ENCODE assay signal across 12 cellular contexts in genomic region chrX:70445197-70445656, GRCh38. TPM values are rescaled to one million over a fixed set of nuclear protein-coding genes. Genes with fewer than 3 reads are reported as not detected.
DNase-seq lines count a peak whose midpoint lies in the region; ATAC-seq, FAIRE-seq and TF ChIP-seq lines count a peak whose summit lies in the region.
"Had no signal": no experiment of that assay in that cellular context is flagged by ENCODE, and none has a peak within 500 bp of the region (broad histone marks: within the 10 kb centered on the region; RNA-seq: fewer than 3 reads in every experiment).

No MANE protein-coding gene starts in this region.

- H3K79me2 ChIP-seq in endothelial cell of umbilical vein (ENCODE audit: control insufficient read depth, insufficient read depth, low read length) = no peaks in the 10 kb centered on the region

- no peaks in the 10 kb centered on the region for H3K4me1 ChIP-seq in HUES64 (ENCODE audit: insufficient read depth, low read length)
- no peaks in the 10 kb centered on the region for H3K4me1 ChIP-seq in endothelial cell of umbilical vein (ENCODE audit: control insufficient read depth, extremely low read depth, insufficient read depth, low read length)
- no peaks in the 10 kb centered on the region for H3K4me1 ChIP-seq in psoas muscle

- CTCF ChIA-PET in endothelial cell of umbilical vein (lab: Charles Lee) = no interaction called here

- POLR2A ChIA-PET in endothelial cell of umbilical vein (lab: Charles Lee) = no interaction called here

- H4K20me1 ChIP-seq in endothelial cell of umbilical vein (replicated peaks; ENCODE audit: control insufficient read depth, extremely low read depth, insufficient read depth, low read length) = no peaks in the 10 kb centered on the region

- no peak overlapping the region for H2AFZ ChIP-seq in endothelial cell of umbilical vein (ENCODE audit: low read depth, low read length)

- BruUV-seq in endothelial cell of umbilical vein (replicated peaks; lab: Mats Ljungman, UMichigan) = no TSS peak

- 40% methylated on average over 28 of the region's 28 CpGs for WGBS in HUES64
- WGBS in psoas muscle, 3 donors = 6 to 38% (median 13%) methylated on average over 13 to 28 of the region's 28 CpGs

- no peaks in the 10 kb centered on the region for H3K9me1 ChIP-seq in endothelial cell of umbilical vein (replicated peaks; ENCODE audit: control insufficient read depth, extremely low read depth, insufficient read depth, low read length)

- H3K4me3 ChIP-seq in HUES64 (ENCODE audit: low read length) = 0 out of 2 replicates have a peak overlapping the region, but pooled peaks have one; percentile 13
- H3K4me3 ChIP-seq in endothelial cell of umbilical vein (replicated peaks in 1 of 3; ENCODE audit: insufficient read depth in 1 of 3, low read depth in 1 of 3, low read length in 3 of 3) = no peak overlapping the region
- H3K4me3 ChIP-seq in psoas muscle = peak overlapping the region; percentile 47
- H3K4me3 ChIP-seq: body of pancreas had no signal

- ATAC-seq in psoas muscle (peak in 2 of 4 donors; percentile 9 to 33), HG02981 (IDR thresholded peaks at IDR 0.05; ENCODE audit: unreplicated experiment) (no peak)
- ATAC-seq: body of pancreas had no signal

- dilution Hi-C loops in endothelial cell of umbilical vein (cut with MboI; ENCODE audit: extremely low pct_ligation_motif_present, low sequenced_read_pairs) = no loop called here

- intact Hi-C loops in endothelial cell of umbilical vein (cut with micrococcal nuclease) (no loop called here), psoas muscle (cut with DNase I) (no loop called here)

- no peak overlapping the region for H3K4me2 ChIP-seq in endothelial cell of umbilical vein (ENCODE audit: insufficient read depth, low read length)

- H3K9me3 ChIP-seq in HUES64 (ENCODE audit: insufficient read depth, low read depth, low read length) = no peaks in the 10 kb centered on the region
- H3K9me3 ChIP-seq in endothelial cell of umbilical vein (replicated peaks; ENCODE audit: control insufficient read depth, insufficient read depth, low read length) = no peaks in the 10 kb centered on the region
- H3K9me3 ChIP-seq in psoas muscle = no peaks in the 10 kb centered on the region
- H3K9me3 ChIP-seq: body of pancreas had no signal

- TF ChIP-seq CTCF in endothelial cell of umbilical vein (IDR thresholded peaks at IDR 0.05; ENCODE audit: extremely low read depth in 1 of 2, insufficient read depth in 1 of 2, low read depth in 1 of 2, low read length in 2 of 2) = no peak
- no peak for TF ChIP-seq CTCF in psoas muscle (IDR thresholded peaks at IDR 0.05)

- no peak for TF ChIP-seq POLR2A in endothelial cell of umbilical vein (IDR thresholded peaks at IDR 0.05; ENCODE audit: low read depth, low read length)

- peaks cover 23% of the 10 kb centered on the region for H3K27me3 ChIP-seq in HUES64 (ENCODE audit: insufficient read depth, low read length)
- H3K27me3 ChIP-seq in endothelial cell of umbilical vein (ENCODE audit: control insufficient read depth in 2 of 2, insufficient read depth in 2 of 2, low read length in 2 of 2) = peaks cover 15 to 25% of the 10 kb centered on the region in 2 experiments
- peaks cover 0 to 44% (median 0%) of the 10 kb centered on the region in 3 donors for H3K27me3 ChIP-seq in psoas muscle (ENCODE audit: insufficient read depth in 3 of 3, low read length in 2 of 3)
- H3K27me3 ChIP-seq: body of pancreas had no signal

- no peak for FAIRE-seq in endothelial cell of umbilical vein (lab: Jason Lieb, UNC)

- DNase-seq in NCI-H146 (lab: John Stamatoyannopoulos, UW) = peak; percentile 5
- DNase-seq in NCI-H146 treated with DMSO at 0.1 percent for 48 hours (lab: John Stamatoyannopoulos, UW; ENCODE audit: unreplicated experiment) = no peak
- DNase-seq in endothelial cell of umbilical vein (ENCODE audit: low read depth, low spot score) = no peak
- DNase-seq in psoas muscle = no peak
- no peak for DNase-seq in SKM-1 (lab: John Stamatoyannopoulos, UW; ENCODE audit: unreplicated experiment)
- no peak for DNase-seq in NCI-H446 (lab: John Stamatoyannopoulos, UW)
- DNase-seq: activated effector memory CD4-positive, alpha-beta T cell treated with Interleukin-2 at 50 U/mL for 16 hours; left colon had no signal

- H3K9ac ChIP-seq in HUES64 (ENCODE audit: low read depth, low read length) (no peak overlapping the region), endothelial cell of umbilical vein (replicated peaks; ENCODE audit: extremely low read depth, insufficient read depth, low read length) (no peak overlapping the region)

- H3K27ac ChIP-seq in HUES64 (ENCODE audit: low read depth, low read length) (no peak overlapping the region), endothelial cell of umbilical vein (ENCODE audit: insufficient read depth, low read depth, low read length) (no peak overlapping the region), psoas muscle (no peak overlapping the region)
- H3K27ac ChIP-seq: body of pancreas had no signal

- H3K36me3 ChIP-seq in HUES64 (ENCODE audit: insufficient read depth, low read length) (no peaks in the 10 kb centered on the region), endothelial cell of umbilical vein (ENCODE audit: control insufficient read depth in 2 of 2, extremely low read depth in 1 of 2, insufficient read depth in 2 of 2, low read length in 2 of 2) (no peaks in the 10 kb centered on the region), psoas muscle (ENCODE audit: insufficient read depth in 1 of 2, low read depth in 1 of 2) (no peaks in the 10 kb centered on the region)

TF ChIP-seq in endothelial cell of umbilical vein, 7 proteins besides CTCF, POLR2A, EP300 and RAD21:
- TF ChIP-seq MAX (IDR thresholded peaks at IDR 0.05; ENCODE audit: insufficient read depth, insufficient read length) (no peak), MYC (IDR thresholded peaks at IDR 0.05; ENCODE audit: low read depth, low read length) (no peak), EZH2 (IDR thresholded peaks at IDR 0.05; ENCODE audit: borderline replicate concordance, low read depth, low read length, severe bottlenecking) (peak; percentile 70)

RNA-seq across cellular contexts. Expression of gene DLG3, which starts 0.6 kb away (rescaled TPM):
- polyA plus RNA-seq in HUES64 (2013, experiment 1 of 2) = 26.2 TPM
- polyA plus RNA-seq in HUES64 (2013, experiment 2 of 2) = 28.5 TPM
- total RNA-seq in endothelial cell of umbilical vein (2.4 and 3.2 TPM in 2 replicates), psoas muscle (1 to 10 TPM; 1.2 to 1.6 (median 1.4) TPM)
- polyA plus RNA-seq in endothelial cell of umbilical vein (0.89 and 1.2 TPM in 2 replicates), psoas muscle (1 to 10 TPM in 1 of 3 donors, under 1 TPM in 2; 0.27 to 1.4 (median 0.52) TPM)
- 1.2 and 1.3 TPM in 2 replicates for polyA plus RNA-seq in endothelial cell of umbilical vein (2011; cell fraction: cytosol; rRNA removed)
- polyA plus RNA-seq in endothelial cell of umbilical vein (2011; cell fraction: nucleus; rRNA removed) = 3.1 and 3.5 TPM in 2 replicates
- polyA plus RNA-seq in endothelial cell of umbilical vein (2012) = 2.8 and 3.2 TPM in 2 replicates
- 2.7 and 3.4 TPM in 2 replicates for polyA minus RNA-seq in endothelial cell of umbilical vein
- 23.8 TPM for polyA minus RNA-seq in endothelial cell of umbilical vein (2011; cell fraction: cytosol; rRNA and poly(A)+ RNA removed)
- polyA minus RNA-seq in endothelial cell of umbilical vein (2011; cell fraction: nucleus; rRNA and poly(A)+ RNA removed) = 1.1 TPM in 2 replicates

RNA-seq across cellular contexts. Expression of gene GDPD2, which starts 22.1 kb away (rescaled TPM):
- 19.9 TPM for polyA plus RNA-seq in HUES64 (2013, experiment 1 of 2)
- polyA plus RNA-seq in HUES64 (2013, experiment 2 of 2) = 14.1 TPM
- 0.29 and 0.35 TPM in 2 replicates for total RNA-seq in endothelial cell of umbilical vein
- polyA plus RNA-seq in endothelial cell of umbilical vein = 0.08 and 0.11 TPM in 2 replicates
- polyA plus RNA-seq in endothelial cell of umbilical vein (2011; cell fraction: cytosol; rRNA removed) = 0.03 TPM in 1 of 2 replicates, not detected in the other
- 0.59 and 0.63 TPM in 2 replicates for polyA plus RNA-seq in endothelial cell of umbilical vein (2011; cell fraction: nucleus; rRNA removed)
- polyA plus RNA-seq in endothelial cell of umbilical vein (2012) = not detected in 2 replicates
- not detected in 2 replicates for polyA minus RNA-seq in endothelial cell of umbilical vein
- polyA minus RNA-seq in endothelial cell of umbilical vein (2011; cell fraction: cytosol; rRNA and poly(A)+ RNA removed) = not detected
- polyA minus RNA-seq in endothelial cell of umbilical vein (2011; cell fraction: nucleus; rRNA and poly(A)+ RNA removed) = 1.0 and 1.5 TPM in 2 replicates
- not detected for total RNA-seq in psoas muscle
- polyA plus RNA-seq in psoas muscle = under 1 TPM in 1 of 3 donors, not detected in 2; 0.01 TPM
- total RNA-seq: glomerular endothelial cell had no signal

Comparison
In these comparisons a context has a peak if more than half of its experiments do, and no peak if none do; other contexts are left out.
1. H3K4me3 ChIP-seq: peak in HUES64 (single experiment) and psoas muscle (single experiment); none in endothelial cell of umbilical vein (0 of 3).